Comparison of ENCODE assay signal across 8 cellular contexts in the genomic region with DNA sequence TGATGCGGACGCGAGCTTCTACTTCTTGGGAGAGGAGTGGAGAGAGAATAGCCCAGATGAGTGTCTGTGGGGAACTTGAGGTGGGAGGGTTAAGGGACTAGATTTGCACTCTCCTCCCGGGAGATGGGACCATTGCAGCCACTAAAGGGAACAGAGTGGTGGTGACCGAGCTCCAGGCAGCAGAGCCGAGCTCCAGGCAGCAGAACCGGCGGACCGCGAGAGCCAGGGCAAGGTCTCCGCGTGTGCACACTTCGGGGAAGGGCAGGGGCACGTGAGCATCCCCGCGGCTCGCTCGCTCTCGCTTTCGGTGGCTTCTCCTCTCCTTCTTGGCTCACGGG. TPM values are rescaled to one million over a fixed set of nuclear protein-coding genes. Genes with fewer than 3 reads are reported as not detected.
DNase-seq lines count a peak whose midpoint lies in the region; ATAC-seq and TF ChIP-seq lines count a peak whose summit lies in the region.

No MANE protein-coding gene starts in this region.

- H3K27ac Mint-ChIP-seq in activated CD8-positive, alpha-beta memory T cell treated with anti-CD3 and anti-CD28 coated beads, Interleukin-2, amount 10 ng/mL, durations not matched to agents 7 days and 5 days = no peak overlapping the region

- no peaks in the 10 kb centered on the region for H3K9me3 ChIP-seq in breast epithelium
- H3K9me3 ChIP-seq in lower lobe of right lung = no peaks in the 10 kb centered on the region

- TF ChIP-seq POLR2A in breast epithelium (IDR thresholded peaks at IDR 0.05) = no peak

- no peaks in the 10 kb centered on the region for H3K9me3 Mint-ChIP-seq in activated CD8-positive, alpha-beta memory T cell treated with anti-CD3 and anti-CD28 coated beads, Interleukin-2, amount 10 ng/mL, durations not matched to agents 7 days and 5 days (ENCODE audit: low read depth)

- no peak overlapping the region for H3K27ac ChIP-seq in breast epithelium
- H3K27ac ChIP-seq in lower lobe of right lung = no peak overlapping the region
- H3K27ac ChIP-seq in urinary bladder (ENCODE audit: low read depth) = no peak overlapping the region

- H3K4me1 ChIP-seq in breast epithelium (peaks cover 0 to 3% of the 10 kb centered on the region in 2 donors), lower lobe of right lung (peaks cover 20% of the 10 kb centered on the region), urinary bladder (ENCODE audit: insufficient read depth) (no peaks in the 10 kb centered on the region)

- H3K27me3 Mint-ChIP-seq in activated CD8-positive, alpha-beta memory T cell treated with anti-CD3 and anti-CD28 coated beads, Interleukin-2, amount 10 ng/mL, durations not matched to agents 7 days and 5 days = peaks cover 74% of the 10 kb centered on the region

- H3K27me3 ChIP-seq in breast epithelium = peaks cover 0 to 25% of the 10 kb centered on the region in 2 donors
- H3K27me3 ChIP-seq in lower lobe of right lung (ENCODE audit: low read depth) = peaks cover 70% of the 10 kb centered on the region

- peaks cover 7% of the 10 kb centered on the region for H3K4me1 Mint-ChIP-seq in activated CD8-positive, alpha-beta memory T cell treated with anti-CD3 and anti-CD28 coated beads, Interleukin-2, amount 10 ng/mL, durations not matched to agents 7 days and 5 days

- WGBS in urinary bladder = under 1% methylated on average over 21 of the region's 21 CpGs

- no peak for DNase-seq in activated CD8-positive, alpha-beta memory T cell treated with anti-CD3 and anti-CD28 coated beads, Interleukin-2, amount 10 ng/mL, durations not matched to agents 7 days and 5 days
- no peak for DNase-seq in activated CD8-positive, alpha-beta memory T cell treated with anti-CD3 and anti-CD28 coated beads, Interleukin-2, amount 50 U/mL, for 4 hours
- DNase-seq in breast epithelium (ENCODE audit: low spot score in 2 of 2) (no peak), lower lobe of right lung (no peak), NCI-H345 (lab: John Stamatoyannopoulos, UW) (no peak), NCI-H1092 (lab: John Stamatoyannopoulos, UW) (no peak)

- TF ChIP-seq CTCF in breast epithelium (IDR thresholded peaks at IDR 0.05) (no peak), lower lobe of right lung (IDR thresholded peaks at IDR 0.05) (no peak)

- CTCF ChIA-PET in activated CD8-positive, alpha-beta memory T cell treated with anti-CD3 and anti-CD28 coated beads, Interleukin-2, amount 10 ng/mL, durations not matched to agents 7 days and 5 days (lab: Charles Lee) = interaction anchor here (1.2 to 1.4 kb wide), 2 partner anchors 9 to 58 kb away, joined by 5 read pairs; no protein-coding TSS in a partner anchor

- ATAC-seq in activated CD8-positive, alpha-beta memory T cell treated with anti-CD3 and anti-CD28 coated beads, Interleukin-2, amount 10 ng/mL, durations not matched to agents 7 days and 5 days = peak; percentile 24
- ATAC-seq in lower lobe of right lung (peak; percentile 41 to 46), GM18858 (IDR thresholded peaks at IDR 0.05; ENCODE audit: unreplicated experiment) (no peak)

- H3K36me3 ChIP-seq in breast epithelium (no peaks in the 10 kb centered on the region), lower lobe of right lung (no peaks in the 10 kb centered on the region), urinary bladder (ENCODE audit: insufficient read depth) (no peaks in the 10 kb centered on the region)

- H3K4me3 ChIP-seq in breast epithelium (peak overlapping the region; percentile 53 to 89 (median 60)), lower lobe of right lung (peak overlapping the region; percentile 58), urinary bladder (ENCODE audit: low read depth, low read length) (peak overlapping the region; percentile 73)

- peak overlapping the region; percentile 49 for H3K4me3 Mint-ChIP-seq in activated CD8-positive, alpha-beta memory T cell treated with anti-CD3 and anti-CD28 coated beads, Interleukin-2, amount 10 ng/mL, durations not matched to agents 7 days and 5 days

- H3K36me3 Mint-ChIP-seq in activated CD8-positive, alpha-beta memory T cell treated with anti-CD3 and anti-CD28 coated beads, Interleukin-2, amount 10 ng/mL, durations not matched to agents 7 days and 5 days = no peaks in the 10 kb centered on the region

- intact Hi-C loops in breast epithelium (cut with DNase I; ENCODE audit: low total_unique reads) (no loop called here), lower lobe of right lung (cut with DNase I) (loop anchor here (5.0 kb wide), 1 partner anchor 59 kb away; no protein-coding TSS in a partner anchor)

RNA-seq across cellular contexts. Expression of gene IGDCC3, which starts 1.1 kb away (rescaled TPM):
- not detected for total RNA-seq in activated CD8-positive, alpha-beta memory T cell treated with anti-CD3 and anti-CD28 coated beads, Interleukin-2, amount 10 ng/mL, durations not matched to agents 7 days and 5 days
- 1 to 10 TPM in 1 of 3 donors, under 1 TPM in 1, not detected in 1; 0.33 to 1.8 TPM for total RNA-seq in breast epithelium
- total RNA-seq in lower lobe of right lung = not detected
- 1.4 TPM for total RNA-seq in urinary bladder
- polyA plus RNA-seq in urinary bladder = 0.13 TPM

RNA-seq across cellular contexts. Expression of gene IGDCC4, which starts 46.0 kb away (rescaled TPM):
- total RNA-seq in activated CD8-positive, alpha-beta memory T cell treated with anti-CD3 and anti-CD28 coated beads, Interleukin-2, amount 10 ng/mL, durations not matched to agents 7 days and 5 days = under 1 TPM; 0.14 to 0.26 TPM
- total RNA-seq in breast epithelium (under 1 TPM; 0.66 to 0.88 (median 0.80) TPM), lower lobe of right lung (3.6 TPM), urinary bladder (36.5 TPM)
- 5.9 TPM for polyA plus RNA-seq in urinary bladder
